Comparison of ENCODE assay signal across 9 cellular contexts in genomic region chr20:59455392-59456341, GRCh38.
A peak's percentile ranks its signal among the peaks of the same experiment; 100 is the strongest.
DNase-seq lines count a peak whose midpoint lies in the region; ATAC-seq and TF ChIP-seq lines count a peak whose summit lies in the region.
"Had no signal": no experiment of that assay in that cellular context is flagged by ENCODE, and none has a peak within 500 bp of the region (broad histone marks: within the 10 kb centered on the region; RNA-seq: fewer than 3 reads in every experiment).

No MANE protein-coding gene starts in this region.

- POLR2A ChIA-PET in RWPE1 (lab: Yijun Ruan, JAX; ENCODE audit: low non-redundant PET) = interaction anchor here (0.7 kb wide), 1 partner anchor 29 kb away, joined by 4 read pairs; no protein-coding TSS in a partner anchor

- H3K27ac Mint-ChIP-seq in activated naive CD4-positive, alpha-beta T cell treated with anti-CD3 and anti-CD28 coated beads for 36 hours = no peak overlapping the region
- H3K27ac Mint-ChIP-seq: activated naive CD8-positive, alpha-beta T cell had no signal

- no peaks in the 10 kb centered on the region for H3K4me1 Mint-ChIP-seq in activated naive CD4-positive, alpha-beta T cell treated with anti-CD3 and anti-CD28 coated beads for 36 hours (ENCODE audit: low read depth)

- no peak overlapping the region for H3K4me3 Mint-ChIP-seq in activated naive CD4-positive, alpha-beta T cell treated with anti-CD3 and anti-CD28 coated beads for 36 hours
- H3K4me3 Mint-ChIP-seq: activated naive CD8-positive, alpha-beta T cell had no signal

- H3K36me3 Mint-ChIP-seq in activated naive CD4-positive, alpha-beta T cell treated with anti-CD3 and anti-CD28 coated beads for 36 hours (ENCODE audit: low read depth) = no peaks in the 10 kb centered on the region
- H3K36me3 Mint-ChIP-seq: activated naive CD8-positive, alpha-beta T cell had no signal

- DNase-seq in 8988T (peak; percentile 53), RWPE1 (ENCODE audit: low spot score) (peak; percentile 64), globus pallidus (ENCODE audit: low spot score) (peak; percentile 26), putamen (ENCODE audit: low spot score) (peak; percentile 26)
- DNase-seq in activated naive CD4-positive, alpha-beta T cell treated with anti-CD3 and anti-CD28 coated beads for 36 hours = no peak

- intact Hi-C loops in activated naive CD4-positive, alpha-beta T cell treated with anti-CD3 and anti-CD28 coated beads for 36 hours (cut with micrococcal nuclease) = no loop called here

- H3K9me3 Mint-ChIP-seq in activated naive CD4-positive, alpha-beta T cell treated with anti-CD3 and anti-CD28 coated beads for 36 hours = peaks cover 3% of the 10 kb centered on the region

- H3K27me3 Mint-ChIP-seq in activated naive CD4-positive, alpha-beta T cell treated with anti-CD3 and anti-CD28 coated beads for 36 hours (ENCODE audit: low read depth) = peaks cover 2% of the 10 kb centered on the region

- no peak overlapping the region for H3K27ac ChIP-seq in RWPE1

- no peak for ATAC-seq in HG03108 (IDR thresholded peaks at IDR 0.05; ENCODE audit: unreplicated experiment)
- ATAC-seq in HG02870 (IDR thresholded peaks at IDR 0.05; ENCODE audit: unreplicated experiment) = no peak

- CTCF ChIA-PET in RWPE1 (lab: Yijun Ruan, JAX) = interaction anchor here (0.5 to 2.3 kb wide), 57 partner anchors 8 to 1748 kb away, joined by 3 to 25 read pairs (median 4); no protein-coding TSS in a partner anchor
- CTCF ChIA-PET in activated naive CD4-positive, alpha-beta T cell treated with anti-CD3 and anti-CD28 coated beads for 36 hours (lab: Charles Lee) = interaction anchor here (0.7 to 1.7 kb wide), 9 partner anchors 9 to 1295 kb away, joined by 3 to 8 read pairs (median 3); no protein-coding TSS in a partner anchor

- TF ChIP-seq CTCF in GM12873 (IDR thresholded peaks at IDR 0.05; ENCODE audit: insufficient read depth, low read depth, low read length, missing control alignments) (peak; percentile 54), RWPE1 (conservative IDR thresholded peaks at IDR 0.05; ENCODE audit: low read depth) (peak; percentile 72)
